8 cellular contexts compared by ENCODE assay signal in the genomic region with DNA sequence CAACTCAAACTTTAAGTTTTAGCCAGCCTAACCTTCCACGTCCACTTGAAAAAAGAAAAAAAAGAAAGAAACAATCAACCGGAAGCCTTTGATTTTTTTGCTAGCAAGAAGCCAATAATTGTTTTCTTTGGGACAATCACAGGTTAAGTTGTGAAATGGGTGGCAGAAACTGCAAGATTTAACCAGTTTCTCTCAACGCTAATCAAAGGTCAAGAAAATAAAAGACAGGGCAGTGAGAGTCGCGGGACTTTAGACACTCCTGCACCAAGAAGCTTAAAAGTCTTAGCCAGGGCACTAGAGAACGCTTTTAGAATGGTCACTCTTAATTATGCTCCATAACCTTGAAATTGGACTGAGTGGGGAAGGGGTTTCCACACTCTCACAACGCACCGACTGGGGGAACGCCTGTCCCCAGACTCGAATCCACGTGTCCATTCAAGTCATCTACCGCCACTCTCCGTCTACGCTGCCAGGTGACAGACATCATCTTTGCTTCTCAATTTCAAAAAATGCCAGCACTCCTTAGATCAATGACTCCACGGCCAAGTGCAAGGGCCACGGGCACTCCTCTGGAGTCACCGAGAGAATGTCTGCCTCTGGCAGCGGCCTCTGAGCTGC. TPM values are rescaled to one million over a fixed set of nuclear protein-coding genes. Genes with fewer than 3 reads are reported as not detected.
A peak's percentile ranks its signal among the peaks of the same experiment; 100 is the strongest.
DNase-seq lines count a peak whose midpoint lies in the region; ATAC-seq, FAIRE-seq and TF ChIP-seq lines count a peak whose summit lies in the region.

No MANE protein-coding gene starts in this region.

- peak overlapping the region; percentile 88 for H3K4me3 Mint-ChIP-seq in activated CD4-positive, alpha-beta T cell treated with anti-CD3 and anti-CD28 coated beads, Interleukin-2, amount 10 ng/mL, durations not matched to agents 7 days and 5 days

- peaks cover 1% of the 10 kb centered on the region for H3K36me3 Mint-ChIP-seq in activated CD4-positive, alpha-beta T cell treated with anti-CD3 and anti-CD28 coated beads, Interleukin-2, amount 10 ng/mL, durations not matched to agents 7 days and 5 days (ENCODE audit: low read depth)

- TF ChIP-seq EP300 in A549 (IDR thresholded peaks at IDR 0.05), result no peak

- CTCF ChIA-PET in A549 (lab: Yijun Ruan, JAX), result interaction anchor here (0.8 to 1.5 kb wide), 4 partner anchors 10 to 29 kb away, joined by 3 to 4 read pairs (median 3); no protein-coding TSS in a partner anchor
- CTCF ChIA-PET in activated CD4-positive, alpha-beta T cell treated with anti-CD3 and anti-CD28 coated beads, Interleukin-2, amount 10 ng/mL, durations not matched to agents 7 days and 5 days (lab: Charles Lee), result interaction anchor here (0.6 to 2.4 kb wide), 3 partner anchors 10 to 101 kb away, joined by 3 to 12 read pairs (median 3); no protein-coding TSS in a partner anchor

- no peak for DNase-seq in A549 (ENCODE audit: low read depth in 1 of 2, low spot score in 1 of 2)
- peak; percentile 27 for DNase-seq in activated CD4-positive, alpha-beta T cell treated with anti-CD3 and anti-CD28 coated beads, Interleukin-2, amount 10 ng/mL, durations not matched to agents 7 days and 5 days
- peak; percentile 22 for DNase-seq in fibroblast of the aortic adventitia (ENCODE audit: low read depth)
- peak; percentile 56 for DNase-seq in retina
- DNase-seq in NCI-H2227 treated with DMSO at 0.1 percent for 48 hours (lab: John Stamatoyannopoulos, UW), result no peak
- DNase-seq in NCI-H1092 treated with DMSO at 0.1 percent for 48 hours (lab: John Stamatoyannopoulos, UW), result no peak

- H3K27me3 Mint-ChIP-seq in activated CD4-positive, alpha-beta T cell treated with anti-CD3 and anti-CD28 coated beads, Interleukin-2, amount 10 ng/mL, durations not matched to agents 7 days and 5 days, result peaks cover 7% of the 10 kb centered on the region

- TF ChIP-seq CTCF in A549 (IDR thresholded peaks at IDR 0.05) (no peak), fibroblast of the aortic adventitia (IDR thresholded peaks at IDR 0.05; ENCODE audit: insufficient read depth, low read length) (no peak)

- 0 out of 3 replicates have a peak, but pooled peaks cover 4% of the 10 kb centered on the region for H3K4me1 ChIP-seq in A549

- peak overlapping the region; percentile 78 for H3K4me2 ChIP-seq in A549

- POLR2A ChIA-PET in A549 (lab: Yijun Ruan, JAX), result no interaction called here
- POLR2A ChIA-PET in activated CD4-positive, alpha-beta T cell treated with anti-CD3 and anti-CD28 coated beads, Interleukin-2, amount 10 ng/mL, durations not matched to agents 7 days and 5 days (lab: Charles Lee), result no interaction called here

- H3K4me3 ChIP-seq in A549 (peak overlapping the region; percentile 56), fibroblast of the aortic adventitia (ENCODE audit: low read depth, low read length) (peak overlapping the region; percentile 81)

- 61% methylated on average over 11 of the region's 18 CpGs for WGBS in A549 (ENCODE audit: missing lambda C conversion rate)

- peak overlapping the region; percentile 64 to 92; a peak in 5 of 6 replicates for H3K27ac ChIP-seq in A549

- TF ChIP-seq POLR2A in A549 (IDR thresholded peaks at IDR 0.05; ENCODE audit: low read length), result no peak

- TF ChIP-seq RAD21 in A549 (conservative IDR thresholded peaks at IDR 0.05 in 1 of 2, IDR thresholded peaks at IDR 0.05 in 1 of 2), result no peak

- FAIRE-seq in A549 (lab: Jason Lieb, UNC), result no peak

- H3K9me3 ChIP-seq in A549, result no peaks in the 10 kb centered on the region

- peaks cover 45% of the 10 kb centered on the region for H3K4me1 Mint-ChIP-seq in activated CD4-positive, alpha-beta T cell treated with anti-CD3 and anti-CD28 coated beads, Interleukin-2, amount 10 ng/mL, durations not matched to agents 7 days and 5 days

- H3K9me3 Mint-ChIP-seq in activated CD4-positive, alpha-beta T cell treated with anti-CD3 and anti-CD28 coated beads, Interleukin-2, amount 10 ng/mL, durations not matched to agents 7 days and 5 days, result no peaks in the 10 kb centered on the region

- peak; percentile 19 to 27; a peak in 4 of 6 replicates for ATAC-seq in A549
- peak; percentile 12 for ATAC-seq in GM18870 (IDR thresholded peaks at IDR 0.05; ENCODE audit: unreplicated experiment)
- peak; percentile 12 for ATAC-seq in HG03354 (IDR thresholded peaks at IDR 0.05; ENCODE audit: poor library complexity, severe bottlenecking, unreplicated experiment)

- peak overlapping the region; percentile 86 for H3K27ac Mint-ChIP-seq in activated CD4-positive, alpha-beta T cell treated with anti-CD3 and anti-CD28 coated beads, Interleukin-2, amount 10 ng/mL, durations not matched to agents 7 days and 5 days

TF ChIP-seq in A549, 52 proteins besides CTCF, POLR2A, EP300 and RAD21:
- TF ChIP-seq RNF2 (IDR thresholded peaks at IDR 0.05; ENCODE audit: borderline replicate concordance, low read depth) (0 out of 2 replicates have a peak, but pooled peaks have one; percentile 23), ZFP36 (IDR thresholded peaks at IDR 0.05; ENCODE audit: borderline replicate concordance, partially characterized antibody) (no peak), CBX8 (IDR thresholded peaks at IDR 0.05) (no peak)
- TF ChIP-seq, protein P1, sequence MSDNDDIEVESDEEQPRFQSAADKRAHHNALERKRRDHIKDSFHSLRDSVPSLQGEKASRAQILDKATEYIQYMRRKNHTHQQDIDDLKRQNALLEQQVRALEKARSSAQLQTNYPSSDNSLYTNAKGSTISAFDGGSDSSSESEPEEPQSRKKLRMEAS (IDR thresholded peaks at IDR 0.05), result peak; percentile 17; the same call in 1 of the 2 replicates

RNA-seq across cellular contexts. Expression of gene ACSL1, which starts 0.9 kb away (rescaled TPM):
- polyA plus RNA-seq in A549 (2011; rRNA removed) (12.4 and 14.7 TPM in 2 replicates), A549 (2017; fragmentation: RNase III; extraction: RNeasy Plus Mini Kit Qiagen cat#74134 plus additional on column Dnase treatment) (9.4 to 10.7 TPM (median 10.0 TPM) in 3 replicates)
- 4.3 and 4.8 TPM in 2 replicates for polyA plus RNA-seq in A549 (2012; cell fraction: cytosol; rRNA removed)
- 4.1 and 6.0 TPM in 2 replicates for polyA plus RNA-seq in A549 (2012; cell fraction: nucleus; rRNA removed)
- 16.0 and 18.6 TPM in 2 replicates for polyA minus RNA-seq in A549 (2011; rRNA and poly(A)+ RNA removed)
- total RNA-seq in activated CD4-positive, alpha-beta T cell treated with anti-CD3 and anti-CD28 coated beads, Interleukin-2, amount 10 ng/mL, durations not matched to agents 7 days and 5 days, result 10 to 100 TPM; 14.5 to 15.4 TPM
- total RNA-seq in fibroblast of the aortic adventitia (ENCODE audit: low replicate concordance), result 26.2 and 26.3 TPM in 2 replicates

Comparison
In these comparisons a context has a peak if more than half of its experiments do, and no peak if none do; other contexts are left out.
1. DNase-seq: peak in activated CD4-positive, alpha-beta T cell treated with anti-CD3 and anti-CD28 coated beads, Interleukin-2, amount 10 ng/mL, durations not matched to agents 7 days and 5 days (single experiment), fibroblast of the aortic adventitia (single experiment) and retina (single experiment); none in A549 (0 of 2), NCI-H2227 treated with DMSO at 0.1 percent for 48 hours (single experiment) and NCI-H1092 treated with DMSO at 0.1 percent for 48 hours (single experiment).
2. Peak in every context shown above with its lines, with median percentiles within 50 percentile points of each other: ATAC-seq.